In the genomic region with DNA sequence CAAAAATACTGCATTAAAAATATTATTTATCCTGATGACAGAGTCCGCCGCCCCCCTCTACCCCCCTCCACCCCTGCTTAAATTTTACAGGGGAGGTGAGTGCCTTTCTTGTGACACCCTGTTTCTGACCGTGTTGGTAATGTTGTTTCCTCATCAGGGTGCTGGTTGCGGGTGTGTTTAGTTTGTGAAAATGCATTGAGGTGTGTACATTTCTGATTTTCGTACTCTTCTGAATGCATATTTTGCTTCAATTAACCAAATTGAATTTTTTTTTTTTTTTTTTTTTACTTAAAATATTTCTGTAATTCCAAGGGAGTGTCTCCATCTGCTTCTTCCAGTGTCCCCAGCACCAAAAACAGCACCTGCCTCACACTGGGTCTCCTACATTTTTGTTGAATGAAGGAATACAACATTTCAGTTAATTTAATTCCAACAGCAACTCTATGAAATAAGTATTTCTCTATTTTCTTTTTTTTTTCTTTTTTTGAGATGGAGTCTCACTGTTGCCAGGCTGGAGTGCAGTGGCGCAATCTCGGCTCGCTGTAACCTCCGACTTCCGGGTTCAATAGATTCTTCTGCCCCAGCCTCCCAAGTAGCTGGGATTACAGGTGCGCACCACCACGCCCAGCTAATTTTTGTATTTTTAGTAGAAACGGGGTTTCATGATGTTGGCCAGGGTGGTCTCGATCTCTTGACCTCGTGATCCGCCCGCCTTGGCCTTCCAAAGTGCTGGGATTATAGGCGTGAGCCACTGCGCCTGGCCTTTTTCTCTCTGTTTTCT, we compare ENCODE assay signal across 1 cellular context.
TF ChIP-seq lines count a peak whose summit lies in the region.

No MANE protein-coding gene starts in this region.

TF ChIP-seq in GM23338, 12 proteins besides CTCF, POLR2A, EP300 and RAD21 (continued from another document):
- TF ChIP-seq, protein P1, sequence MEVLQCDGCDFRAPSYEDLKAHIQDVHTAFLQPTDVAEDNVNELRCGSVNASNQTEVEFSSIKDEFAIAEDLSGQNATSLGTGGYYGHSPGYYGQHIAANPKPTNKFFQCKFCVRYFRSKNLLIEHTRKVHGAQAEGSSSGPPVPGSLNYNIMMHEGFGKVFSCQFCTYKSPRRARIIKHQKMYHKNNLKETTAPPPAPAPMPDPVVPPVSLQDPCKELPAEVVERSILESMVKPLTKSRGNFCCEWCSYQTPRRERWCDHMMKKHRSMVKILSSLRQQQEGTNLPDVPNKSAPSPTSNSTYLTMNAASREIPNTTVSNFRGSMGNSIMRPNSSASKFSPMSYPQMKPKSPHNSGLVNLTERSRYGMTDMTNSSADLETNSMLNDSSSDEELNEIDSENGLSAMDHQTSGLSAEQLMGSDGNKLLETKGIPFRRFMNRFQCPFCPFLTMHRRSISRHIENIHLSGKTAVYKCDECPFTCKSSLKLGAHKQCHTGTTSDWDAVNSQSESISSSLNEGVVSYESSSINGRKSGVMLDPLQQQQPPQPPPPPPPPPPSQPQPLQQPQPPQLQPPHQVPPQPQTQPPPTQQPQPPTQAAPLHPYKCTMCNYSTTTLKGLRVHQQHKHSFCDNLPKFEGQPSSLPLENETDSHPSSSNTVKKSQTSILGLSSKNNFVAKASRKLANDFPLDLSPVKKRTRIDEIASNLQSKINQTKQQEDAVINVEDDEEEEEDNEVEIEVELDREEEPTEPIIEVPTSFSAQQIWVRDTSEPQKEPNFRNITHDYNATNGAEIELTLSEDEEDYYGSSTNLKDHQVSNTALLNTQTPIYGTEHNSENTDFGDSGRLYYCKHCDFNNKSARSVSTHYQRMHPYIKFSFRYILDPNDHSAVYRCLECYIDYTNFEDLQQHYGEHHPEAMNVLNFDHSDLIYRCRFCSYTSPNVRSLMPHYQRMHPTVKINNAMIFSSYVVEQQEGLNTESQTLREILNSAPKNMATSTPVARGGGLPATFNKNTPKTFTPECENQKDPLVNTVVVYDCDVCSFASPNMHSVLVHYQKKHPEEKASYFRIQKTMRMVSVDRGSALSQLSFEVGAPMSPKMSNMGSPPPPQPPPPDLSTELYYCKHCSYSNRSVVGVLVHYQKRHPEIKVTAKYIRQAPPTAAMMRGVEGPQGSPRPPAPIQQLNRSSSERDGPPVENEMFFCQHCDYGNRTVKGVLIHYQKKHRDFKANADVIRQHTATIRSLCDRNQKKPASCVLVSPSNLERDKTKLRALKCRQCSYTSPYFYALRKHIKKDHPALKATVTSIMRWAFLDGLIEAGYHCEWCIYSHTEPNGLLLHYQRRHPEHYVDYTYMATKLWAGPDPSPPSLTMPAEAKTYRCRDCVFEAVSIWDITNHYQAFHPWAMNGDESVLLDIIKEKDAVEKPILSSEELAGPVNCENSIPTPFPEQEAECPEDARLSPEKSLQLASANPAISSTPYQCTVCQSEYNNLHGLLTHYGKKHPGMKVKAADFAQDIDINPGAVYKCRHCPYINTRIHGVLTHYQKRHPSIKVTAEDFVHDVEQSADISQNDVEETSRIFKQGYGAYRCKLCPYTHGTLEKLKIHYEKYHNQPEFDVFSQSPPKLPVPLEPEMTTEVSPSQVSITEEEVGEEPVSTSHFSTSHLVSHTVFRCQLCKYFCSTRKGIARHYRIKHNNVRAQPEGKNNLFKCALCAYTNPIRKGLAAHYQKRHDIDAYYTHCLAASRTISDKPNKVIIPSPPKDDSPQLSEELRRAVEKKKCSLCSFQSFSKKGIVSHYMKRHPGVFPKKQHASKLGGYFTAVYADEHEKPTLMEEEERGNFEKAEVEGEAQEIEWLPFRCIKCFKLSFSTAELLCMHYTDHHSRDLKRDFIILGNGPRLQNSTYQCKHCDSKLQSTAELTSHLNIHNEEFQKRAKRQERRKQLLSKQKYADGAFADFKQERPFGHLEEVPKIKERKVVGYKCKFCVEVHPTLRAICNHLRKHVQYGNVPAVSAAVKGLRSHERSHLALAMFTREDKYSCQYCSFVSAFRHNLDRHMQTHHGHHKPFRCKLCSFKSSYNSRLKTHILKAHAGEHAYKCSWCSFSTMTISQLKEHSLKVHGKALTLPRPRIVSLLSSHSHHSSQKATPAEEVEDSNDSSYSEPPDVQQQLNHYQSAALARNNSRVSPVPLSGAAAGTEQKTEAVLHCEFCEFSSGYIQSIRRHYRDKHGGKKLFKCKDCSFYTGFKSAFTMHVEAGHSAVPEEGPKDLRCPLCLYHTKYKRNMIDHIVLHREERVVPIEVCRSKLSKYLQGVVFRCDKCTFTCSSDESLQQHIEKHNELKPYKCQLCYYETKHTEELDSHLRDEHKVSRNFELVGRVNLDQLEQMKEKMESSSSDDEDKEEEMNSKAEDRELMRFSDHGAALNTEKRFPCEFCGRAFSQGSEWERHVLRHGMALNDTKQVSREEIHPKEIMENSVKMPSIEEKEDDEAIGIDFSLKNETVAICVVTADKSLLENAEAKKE (CRISPR knock-in tag; IDR thresholded peaks at IDR 0.05): no peak
- TF ChIP-seq POLR2AphosphoS5 (IDR thresholded peaks at IDR 0.05; ENCODE audit: low read depth): no peak
- no peak for TF ChIP-seq EZH2 (IDR thresholded peaks at IDR 0.05; ENCODE audit: low read depth, unreplicated experiment)
- TF ChIP-seq JUNB (IDR thresholded peaks at IDR 0.05; ENCODE audit: unreplicated experiment): no peak
